19 cellular contexts compared by ENCODE assay signal in the genomic region with DNA sequence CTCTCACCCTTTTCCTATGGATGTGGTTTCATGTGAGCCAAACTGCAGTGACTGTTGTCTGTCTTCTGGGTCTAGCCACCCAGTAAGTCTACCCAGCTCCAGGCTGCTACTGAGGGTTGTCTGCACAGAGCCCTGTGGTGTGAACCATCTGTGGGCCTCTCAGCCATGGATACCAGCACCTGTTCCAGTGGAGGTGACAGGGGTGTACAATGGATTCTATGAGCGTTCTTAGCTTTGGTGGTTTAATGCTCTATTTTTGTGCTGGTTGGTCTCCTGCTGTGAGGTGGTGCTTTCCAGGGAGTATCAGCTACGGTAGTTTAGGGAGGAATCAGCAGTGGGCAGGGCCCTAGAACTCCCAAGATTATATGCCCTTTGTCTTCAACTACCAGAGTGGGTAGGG.
"Had no signal": no experiment of that assay in that cellular context is flagged by ENCODE, and none has a peak within 500 bp of the region (broad histone marks: within the 10 kb centered on the region; RNA-seq: fewer than 3 reads in every experiment).

No MANE protein-coding gene starts in this region.

- FAIRE-seq: K562, RCC 7860 had no signal

- H3K9me3 ChIP-seq: SK-N-SH had no signal

- H3K4me3 ChIP-seq: K562 had no signal

- H3K27ac ChIP-seq: KMS-11 had no signal

- H3K36me3 Mint-ChIP-seq: IgD-negative memory B cell had no signal

- H3K4me3 Mint-ChIP-seq: IgD-negative memory B cell had no signal

- H3K27ac Mint-ChIP-seq: IgD-negative memory B cell had no signal

- H3K4me1 Mint-ChIP-seq: IgD-negative memory B cell had no signal

- H3K4me2 ChIP-seq: KMS-11, SK-N-SH had no signal

- H3K9ac ChIP-seq: KMS-11, SK-N-SH had no signal

- DNase-seq: Kasumi-1, MM.1S, NCI-H1092 treated with DMSO at 0.1 percent for 48 hours, NCI-H1436, NCI-H187, NCI-H2029, NCI-H2081 treated with DMSO at 0.1 percent for 48 hours, NCI-H2227 treated with DMSO at 0.1 percent for 48 hours, NCI-H524, NCI-H774, Right ventricle myocardium superior, RPMI8226, SIG-M5, SK-N-SH, SW 1271 had no signal
